Comparison of ENCODE assay signal across 8 cellular contexts in genomic region chr1:58047265-58047858, GRCh38.
A peak's percentile ranks its signal among the peaks of the same experiment; 100 is the strongest.
DNase-seq lines count a peak whose midpoint lies in the region; ATAC-seq and TF ChIP-seq lines count a peak whose summit lies in the region.

No MANE protein-coding gene starts in this region.

- no peak overlapping the region for H3K9ac ChIP-seq in HCT116 (ENCODE audit: low read length)

- H3K4me3 ChIP-seq in HCT116 (replicated peaks in 1 of 2; ENCODE audit: low read depth in 1 of 2, low read length in 2 of 2): no peak overlapping the region
- H3K4me3 ChIP-seq in Panc1 (ENCODE audit: low read depth in 2 of 2, low read length in 2 of 2): no peak overlapping the region
- no peak overlapping the region for H3K4me3 ChIP-seq in dorsolateral prefrontal cortex

- in situ Hi-C loops in Panc1 (cut with HindIII; ENCODE audit: low pct_unique_long_range_greater_than_20kb, low sequenced_read_pairs): no loop called here

- no peaks in the 10 kb centered on the region for H3K9me2 ChIP-seq in HCT116 (ENCODE audit: insufficient read depth)

- H3K4me3 Mint-ChIP-seq in progenitor cell of endocrine pancreas (ENCODE audit: low read depth): no peak overlapping the region

- POLR2A ChIA-PET in HCT116 (lab: Charles Lee) (no interaction called here), Panc1 (lab: Charles Lee) (no interaction called here)

- H3K27ac ChIP-seq in HCT116 (ENCODE audit: low read depth, low read length) (no peak overlapping the region), Panc1 (ENCODE audit: low read length) (no peak overlapping the region), dorsolateral prefrontal cortex (no peak overlapping the region)

- no peak for TF ChIP-seq POLR2A in HCT116 (IDR thresholded peaks at IDR 0.05; ENCODE audit: borderline replicate concordance, extremely low read depth, insufficient read depth, insufficient read length)

- H4K20me1 ChIP-seq in HCT116 (ENCODE audit: insufficient read depth): no peaks in the 10 kb centered on the region

- CTCF ChIA-PET in HCT116 (lab: Charles Lee) (no interaction called here), Panc1 (lab: Charles Lee) (interaction anchor here (0.8 kb wide), 1 partner anchor 10 kb away, joined by 3 read pairs; no protein-coding TSS in a partner anchor)

- ATAC-seq in HCT116 (peak; percentile 79), Panc1 (peak; percentile 84), GM21528 (IDR thresholded peaks at IDR 0.05; ENCODE audit: low FRiP score, unreplicated experiment) (no peak)

- intact Hi-C loops in HCT116 (cut with micrococcal nuclease) (loop anchor here (1.0 kb wide), 1 partner anchor 1215 kb away; no protein-coding TSS in a partner anchor), Panc1 (cut with micrococcal nuclease; ENCODE audit: unreplicated experiment) (loop anchor here (2.0 kb wide), 1 partner anchor 1215 kb away; no protein-coding TSS in a partner anchor), dorsolateral prefrontal cortex (cut with DNase I) (loop anchor here in 1 of 2 donors (5.0 kb wide), 1 partner anchor 1220 kb away; no protein-coding TSS in a partner anchor)

- H3K27me3 ChIP-seq in HCT116 (ENCODE audit: insufficient read depth, low read length): peaks cover 8% of the 10 kb centered on the region; the same call in 1 of the 2 replicates
- peaks cover 2% of the 10 kb centered on the region; the same call in 1 of the 2 replicates for H3K27me3 ChIP-seq in Panc1 (ENCODE audit: control insufficient read depth, insufficient read depth, low read length)
- no peaks in the 10 kb centered on the region for H3K27me3 ChIP-seq in dorsolateral prefrontal cortex

- H3K36me3 ChIP-seq in HCT116 (ENCODE audit: control insufficient read depth in 1 of 2, insufficient read depth in 2 of 2, low read length in 2 of 2): no peaks in the 10 kb centered on the region
- no peaks in the 10 kb centered on the region for H3K36me3 ChIP-seq in Panc1 (ENCODE audit: control insufficient read depth, insufficient read depth, low read length)

- no peaks in the 10 kb centered on the region for H3K9me3 Mint-ChIP-seq in progenitor cell of endocrine pancreas (ENCODE audit: low read depth)

- no peaks in the 10 kb centered on the region for H3K36me3 Mint-ChIP-seq in progenitor cell of endocrine pancreas (ENCODE audit: insufficient read depth)

- RAD21 ChIA-PET in HCT116 (lab: Charles Lee; ENCODE audit: low non-redundant PET in 1 of 2, low total read pairs in 2 of 2, uncharacterized antibody in 2 of 2, unreplicated experiment in 2 of 2): no interaction called here

- H3K79me2 ChIP-seq in HCT116 (ENCODE audit: insufficient read depth, low read length): no peaks in the 10 kb centered on the region

- TF ChIP-seq CTCF in HCT116 (IDR thresholded peaks at IDR 0.05 in 2 of 3, conservative IDR thresholded peaks at IDR 0.05 in 1 of 3; ENCODE audit: borderline replicate concordance in 1 of 3, insufficient read depth in 1 of 3, low read depth in 2 of 3, low read length in 2 of 3) (peak; percentile 20 to 82 (median 78); a peak in 5 of 6 replicates), Panc1 (IDR thresholded peaks at IDR 0.05) (peak; percentile 89), dorsolateral prefrontal cortex (IDR thresholded peaks at IDR 0.05 in 54 of 56, conservative IDR thresholded peaks at IDR 0.05 in 2 of 56; ENCODE audit: low read depth in 1 of 56, partially characterized antibody in 56 of 56) (peak; percentile 36 to 81 (median 71)), progenitor cell of endocrine pancreas (IDR thresholded peaks at IDR 0.05; ENCODE audit: unreplicated experiment) (peak; percentile 83)

- H3K4me2 ChIP-seq in HCT116 (ENCODE audit: low read length): no peak overlapping the region

- BruUV-seq in HCT116 (replicated peaks; lab: Mats Ljungman, UMichigan) (no TSS peak), Panc1 (replicated peaks; lab: Mats Ljungman, UMichigan) (no TSS peak)

- H3K27me3 Mint-ChIP-seq in progenitor cell of endocrine pancreas: peaks cover 12% of the 10 kb centered on the region

- peak; percentile 31 for DNase-seq in activated CD4-positive, CD25-positive, alpha-beta regulatory T cell treated with anti-CD3 and anti-CD28 coated beads, Interleukin-2, amount 50 U/mL, for 72 hours
- no peak for DNase-seq in activated CD4-positive, CD25-positive, alpha-beta regulatory T cell (lab: John Stamatoyannopoulos, UW)
- DNase-seq in HCT116 (ENCODE audit: low read depth, low spot score) (no peak), Panc1 (ENCODE audit: low read depth, low spot score) (no peak), dorsolateral prefrontal cortex (peak in 1 of 10 donors; percentile 22), progenitor cell of endocrine pancreas (ENCODE audit: low spot score, unreplicated experiment) (peak; percentile 16), NCI-H774 (lab: John Stamatoyannopoulos, UW) (no peak)

- no peaks in the 10 kb centered on the region for H3K4me1 Mint-ChIP-seq in progenitor cell of endocrine pancreas (ENCODE audit: low read depth)

- no peak overlapping the region for H2AFZ ChIP-seq in HCT116 (ENCODE audit: low read depth, low read length, poor library complexity, severe bottlenecking)

- TF ChIP-seq RAD21 in HCT116 (IDR thresholded peaks at IDR 0.05; ENCODE audit: low read depth): peak; percentile 51

- H3K9me3 ChIP-seq in HCT116 (ENCODE audit: control insufficient read depth in 1 of 2, insufficient read depth in 1 of 2, low read depth in 1 of 2, low read length in 2 of 2) (no peaks in the 10 kb centered on the region), Panc1 (ENCODE audit: control insufficient read depth, insufficient read depth, low read depth, low read length) (no peaks in the 10 kb centered on the region)

- H3K4me1 ChIP-seq in HCT116 (ENCODE audit: control insufficient read depth in 1 of 2, insufficient read depth in 2 of 2, low read length in 2 of 2) (no peaks in the 10 kb centered on the region), Panc1 (ENCODE audit: control insufficient read depth, insufficient read depth, low read length) (no peaks in the 10 kb centered on the region)

- H3K27ac Mint-ChIP-seq in progenitor cell of endocrine pancreas: no peak overlapping the region

TF ChIP-seq in HCT116, 20 proteins besides CTCF, POLR2A, EP300 and RAD21:
- TF ChIP-seq YY1 (IDR thresholded peaks at IDR 0.05; ENCODE audit: extremely low read depth, insufficient replicate concordance, low read depth, low read length) (no peak), CBX3 (IDR thresholded peaks at IDR 0.05; ENCODE audit: low read depth) (peak; percentile 57; the same call in 1 of the 2 replicates), MAX (IDR thresholded peaks at IDR 0.05) (peak; percentile 91)
TF ChIP-seq in HCT116: peak in this region for 2.

Comparison
In these comparisons a context has a peak if more than half of its experiments do, and no peak if none do; other contexts are left out.
1. DNase-seq: peak in activated CD4-positive, CD25-positive, alpha-beta regulatory T cell treated with anti-CD3 and anti-CD28 coated beads, Interleukin-2, amount 50 U/mL, for 72 hours (single experiment) and progenitor cell of endocrine pancreas (single experiment); none in activated CD4-positive, CD25-positive, alpha-beta regulatory T cell (0 of 4), HCT116 (single experiment), Panc1 (single experiment) and NCI-H774 (single experiment).
2. Peak in every context shown above with its lines, with median percentiles within 50 percentile points of each other: CTCF ChIP-seq.